ENCODE assay signal across 8 cellular contexts in genomic region chrX:130167040-130167439, GRCh38. TPM values are rescaled to one million over a fixed set of nuclear protein-coding genes. Genes with fewer than 3 reads are reported as not detected.
DNase-seq lines count a peak whose midpoint lies in the region; ATAC-seq and TF ChIP-seq lines count a peak whose summit lies in the region.

No MANE protein-coding gene starts in this region.

- H3K4me3 Mint-ChIP-seq in CD4-positive, CD25-positive, alpha-beta regulatory T cell: peak overlapping the region; percentile 87 to 90 (median 88)
- peak overlapping the region in 9 of 10 donors; percentile 84 to 98 (median 91) for H3K4me3 Mint-ChIP-seq in naive thymus-derived CD4-positive, alpha-beta T cell

- peak overlapping the region in 2 of 3 donors; percentile 89 to 95 for H3K27ac Mint-ChIP-seq in CD4-positive, CD25-positive, alpha-beta regulatory T cell
- H3K27ac Mint-ChIP-seq in naive thymus-derived CD4-positive, alpha-beta T cell: peak overlapping the region in 7 of 9 donors; percentile 91 to 96 (median 94)

- no peaks in the 10 kb centered on the region for H3K36me3 ChIP-seq in CD4-positive, CD25-positive, alpha-beta regulatory T cell (ENCODE audit: control insufficient read depth, insufficient read depth, low read length)
- peaks cover 0 to 6% (median 0%) of the 10 kb centered on the region in 3 experiments for H3K36me3 ChIP-seq in naive thymus-derived CD4-positive, alpha-beta T cell (ENCODE audit: control insufficient read depth in 2 of 3, insufficient read depth in 3 of 3, low read length in 3 of 3)

- H3K27me3 ChIP-seq in CD4-positive, CD25-positive, alpha-beta regulatory T cell (ENCODE audit: control insufficient read depth, insufficient read depth, low read length): no peaks in the 10 kb centered on the region
- no peaks in the 10 kb centered on the region for H3K27me3 ChIP-seq in naive thymus-derived CD4-positive, alpha-beta T cell (ENCODE audit: control insufficient read depth in 2 of 2, insufficient read depth in 2 of 2, low read length in 2 of 2)

- H3K9me3 ChIP-seq in CD4-positive, CD25-positive, alpha-beta regulatory T cell (ENCODE audit: control insufficient read depth in 2 of 2, low read length in 2 of 2): no peaks in the 10 kb centered on the region
- H3K9me3 ChIP-seq in naive thymus-derived CD4-positive, alpha-beta T cell (ENCODE audit: control insufficient read depth in 2 of 3, low read length in 3 of 3): no peaks in the 10 kb centered on the region

- H3K4me1 ChIP-seq in CD4-positive, CD25-positive, alpha-beta regulatory T cell (ENCODE audit: control insufficient read depth, insufficient read depth, low read length, poor library complexity, severe bottlenecking): peaks cover 27% of the 10 kb centered on the region
- H3K4me1 ChIP-seq in naive thymus-derived CD4-positive, alpha-beta T cell (ENCODE audit: control insufficient read depth in 2 of 2, insufficient read depth in 2 of 2, low read length in 2 of 2): peaks cover 8 to 10% of the 10 kb centered on the region in 2 donors

- peaks cover 6 to 53% (median 29%) of the 10 kb centered on the region in 4 donors for H3K4me1 Mint-ChIP-seq in CD4-positive, CD25-positive, alpha-beta regulatory T cell
- peaks cover 4 to 39% (median 30%) of the 10 kb centered on the region in 7 donors for H3K4me1 Mint-ChIP-seq in naive thymus-derived CD4-positive, alpha-beta T cell

- in situ Hi-C loops in astrocyte of the spinal cord (cut with HindIII; ENCODE audit: low sequenced_read_pairs): no loop called here

- peak overlapping the region; percentile 95 for H3K4me3 ChIP-seq in CD4-positive, CD25-positive, alpha-beta regulatory T cell (ENCODE audit: low read depth, low read length)
- peak overlapping the region; percentile 79 for H3K4me3 ChIP-seq in Jurkat, Clone E6-1 (ENCODE audit: low read length)
- peak overlapping the region; percentile 69 for H3K4me3 ChIP-seq in astrocyte of the spinal cord (ENCODE audit: low read depth, low read length)
- H3K4me3 ChIP-seq in naive thymus-derived CD4-positive, alpha-beta T cell (ENCODE audit: low read length): peak overlapping the region; percentile 87

- peaks cover 4% of the 10 kb centered on the region for H3K36me3 Mint-ChIP-seq in CD4-positive, CD25-positive, alpha-beta regulatory T cell
- H3K36me3 Mint-ChIP-seq in naive thymus-derived CD4-positive, alpha-beta T cell: no peaks in the 10 kb centered on the region

- no peak for DNase-seq in CD4-positive, CD25-positive, alpha-beta regulatory T cell
- no peak for DNase-seq in Jurkat, Clone E6-1 (ENCODE audit: low read depth, low spot score)
- DNase-seq in astrocyte of the spinal cord (ENCODE audit: low read depth, low spot score) (no peak), NCI-H2107 (lab: John Stamatoyannopoulos, UW) (no peak), iPS-NIHi7 (ENCODE audit: extremely low spot score) (no peak), NCI-H2227 treated with DMSO at 0.1 percent for 48 hours (lab: John Stamatoyannopoulos, UW) (no peak), NCI-H2171 treated with DMSO at 0.1 percent for 48 hours (lab: John Stamatoyannopoulos, UW) (no peak)
- no peak for DNase-seq in naive thymus-derived CD4-positive, alpha-beta T cell

- TF ChIP-seq CTCF in astrocyte of the spinal cord (IDR thresholded peaks at IDR 0.05; ENCODE audit: low read depth, low read length): no peak

- H3K9me3 Mint-ChIP-seq in CD4-positive, CD25-positive, alpha-beta regulatory T cell: no peaks in the 10 kb centered on the region
- peaks cover 0 to under 1% (median 0%) of the 10 kb centered on the region in 11 donors for H3K9me3 Mint-ChIP-seq in naive thymus-derived CD4-positive, alpha-beta T cell

- ATAC-seq in CD4-positive, CD25-positive, alpha-beta regulatory T cell (ENCODE audit: low read depth in 2 of 2): no peak
- no peak for ATAC-seq in naive thymus-derived CD4-positive, alpha-beta T cell

- intact Hi-C loops in naive thymus-derived CD4-positive, alpha-beta T cell (cut with micrococcal nuclease): loop anchor here (2.0 to 5.0 kb wide), 4 partner anchors 16 to 735 kb away; partner anchors contain the start of genes ENOX2 (in 1 of the 2), ZDHHC9 (in 1 of the 2) and ZNF280C (in 1 of the 2)

- CTCF ChIA-PET in naive thymus-derived CD4-positive, alpha-beta T cell (lab: Charles Lee): no interaction called here

- peak overlapping the region; percentile 86 for H3K27ac ChIP-seq in CD4-positive, CD25-positive, alpha-beta regulatory T cell (ENCODE audit: insufficient read depth, low read length, poor library complexity, severe bottlenecking)
- peak overlapping the region; percentile 78 for H3K27ac ChIP-seq in naive thymus-derived CD4-positive, alpha-beta T cell (ENCODE audit: low read depth, low read length)

- POLR2A ChIA-PET in naive thymus-derived CD4-positive, alpha-beta T cell (lab: Charles Lee): interaction anchor here (0.5 to 1.6 kb wide), 2 partner anchors 9 to 10 kb away, joined by 4 to 9 read pairs; no protein-coding TSS in a partner anchor

- no peaks in the 10 kb centered on the region for H3K27me3 Mint-ChIP-seq in CD4-positive, CD25-positive, alpha-beta regulatory T cell
- no peaks in the 10 kb centered on the region for H3K27me3 Mint-ChIP-seq in naive thymus-derived CD4-positive, alpha-beta T cell

RNA-seq across cellular contexts. Expression of gene AIFM1, which starts 1.4 kb away (rescaled TPM):
- 19.3 TPM for total RNA-seq in CD4-positive, CD25-positive, alpha-beta regulatory T cell
- 10 to 100 TPM; 26.7 to 32.0 (median 28.7) TPM for polyA plus RNA-seq in CD4-positive, CD25-positive, alpha-beta regulatory T cell
- 99.5 TPM for polyA plus RNA-seq in Jurkat, Clone E6-1 (2012; ENCODE audit: insufficient read depth, insufficient read length)
- total RNA-seq in naive thymus-derived CD4-positive, alpha-beta T cell: 10 to 100 TPM; 11.6 to 35.8 (median 21.1) TPM
- 10 to 100 TPM; 24.8 to 35.4 TPM for polyA plus RNA-seq in naive thymus-derived CD4-positive, alpha-beta T cell

RNA-seq across cellular contexts. Expression of gene RAB33A, which starts 4.7 kb away (rescaled TPM):
- total RNA-seq in CD4-positive, CD25-positive, alpha-beta regulatory T cell: 7.9 TPM
- 10 to 100 TPM; 29.0 to 33.1 (median 31.5) TPM for polyA plus RNA-seq in CD4-positive, CD25-positive, alpha-beta regulatory T cell
- 32.8 TPM for polyA plus RNA-seq in Jurkat, Clone E6-1 (2012; ENCODE audit: insufficient read depth, insufficient read length)
- total RNA-seq in naive thymus-derived CD4-positive, alpha-beta T cell: 10 to 100 TPM in 3 of 5 experiments, 1 to 10 TPM in 2; 2.9 to 25.6 (median 11.9) TPM
- polyA plus RNA-seq in naive thymus-derived CD4-positive, alpha-beta T cell: 10 to 100 TPM in 1 of 2 donors, 1 to 10 TPM in 1; 7.6 to 15.6 TPM

RNA-seq across cellular contexts. Expression of gene ELF4, which starts 56.7 kb away (rescaled TPM):
- 46.7 TPM for total RNA-seq in CD4-positive, CD25-positive, alpha-beta regulatory T cell
- polyA plus RNA-seq in CD4-positive, CD25-positive, alpha-beta regulatory T cell: 10 to 100 TPM; 12.1 to 15.7 (median 14.0) TPM
- polyA plus RNA-seq in Jurkat, Clone E6-1 (2012; ENCODE audit: insufficient read depth, insufficient read length): 12.4 TPM
- total RNA-seq in naive thymus-derived CD4-positive, alpha-beta T cell: 10 to 100 TPM; 20.7 to 48.9 (median 23.7) TPM
- 10 to 100 TPM in 1 of 2 donors, 1 to 10 TPM in 1; 8.5 to 16.9 TPM for polyA plus RNA-seq in naive thymus-derived CD4-positive, alpha-beta T cell
